12 cellular contexts compared by ENCODE assay signal in genomic region chr5:7250004-7250403, GRCh38.
A peak's percentile ranks its signal among the peaks of the same experiment; 100 is the strongest.
DNase-seq lines count a peak whose midpoint lies in the region; ATAC-seq and TF ChIP-seq lines count a peak whose summit lies in the region.
"Had no signal": no experiment of that assay in that cellular context is flagged by ENCODE, and none has a peak within 500 bp of the region (broad histone marks: within the 10 kb centered on the region; RNA-seq: fewer than 3 reads in every experiment).

No MANE protein-coding gene starts in this region.

- H3K4me1 ChIP-seq in left ventricle myocardium inferior (no peaks in the 10 kb centered on the region), right atrium auricular region (no peaks in the 10 kb centered on the region), neuronal stem cell (ENCODE audit: control insufficient read depth in 2 of 2, insufficient read depth in 1 of 2, low read depth in 1 of 2, low read length in 2 of 2) (peaks cover 8 to 20% of the 10 kb centered on the region in 2 donors), testis (peaks cover 6% of the 10 kb centered on the region), upper lobe of right lung (no peaks in the 10 kb centered on the region)
- H3K4me1 ChIP-seq: BE2C had no signal

- no peak overlapping the region for H2BK12ac ChIP-seq in neuronal stem cell (ENCODE audit: low read length)

- H3K27me3 ChIP-seq in left ventricle myocardium inferior (ENCODE audit: low read depth) (peaks cover 8% of the 10 kb centered on the region), right atrium auricular region (no peaks in the 10 kb centered on the region), WERI-Rb-1 (ENCODE audit: insufficient read depth, low read depth, severe bottlenecking) (no peaks in the 10 kb centered on the region), neuronal stem cell (ENCODE audit: control insufficient read depth in 3 of 3, insufficient read depth in 3 of 3, low read depth in 1 of 3, low read length in 3 of 3) (no peaks in the 10 kb centered on the region), testis (no peaks in the 10 kb centered on the region), upper lobe of right lung (no peaks in the 10 kb centered on the region)
- H3K27me3 ChIP-seq: BE2C had no signal

- H3K27ac ChIP-seq in left ventricle myocardium inferior (replicated peaks) (peak overlapping the region; percentile 9), right atrium auricular region (no peak overlapping the region), WERI-Rb-1 (no peak overlapping the region), neuronal stem cell (replicated peaks; ENCODE audit: low read length) (no peak overlapping the region), testis (no peak overlapping the region), upper lobe of right lung (no peak overlapping the region)

- H3K36me3 ChIP-seq in left ventricle myocardium inferior, result no peaks in the 10 kb centered on the region
- H3K36me3 ChIP-seq in right atrium auricular region, result no peaks in the 10 kb centered on the region
- H3K36me3 ChIP-seq in WERI-Rb-1, result no peaks in the 10 kb centered on the region
- H3K36me3 ChIP-seq in neuronal stem cell (replicated peaks in 1 of 2; ENCODE audit: control insufficient read depth in 2 of 2, insufficient read depth in 2 of 2, low read length in 2 of 2), result no peaks in the 10 kb centered on the region
- no peaks in the 10 kb centered on the region for H3K36me3 ChIP-seq in testis (ENCODE audit: low read depth, missing control alignments)
- no peaks in the 10 kb centered on the region for H3K36me3 ChIP-seq in upper lobe of right lung
- H3K36me3 ChIP-seq: BE2C had no signal

- intact Hi-C loops in left ventricle myocardium inferior (cut with micrococcal nuclease), result no loop called here
- intact Hi-C loops in testis (cut with DNase I; ENCODE audit: low total_unique reads), result no loop called here
- intact Hi-C loops in upper lobe of right lung (cut with DNase I), result no loop called here

- no peak overlapping the region for H3K4me2 ChIP-seq in neuronal stem cell (ENCODE audit: insufficient read depth, low read length, poor library complexity, severe bottlenecking)

- no peak for TF ChIP-seq POLR2A in testis (IDR thresholded peaks at IDR 0.05)

- H3K18ac ChIP-seq in neuronal stem cell (ENCODE audit: low read length), result peak overlapping the region; percentile 41

- WGBS in neuronal stem cell (ENCODE audit: extremely low coverage in 2 of 2, insufficient read length in 2 of 2, insufficient replicate concordance in 1 of 2), 2 donors, result no CpG with 5 or more reads among the region's 2 CpGs
- 70 to 76% methylated on average over 2 of the region's 2 CpGs for WGBS in testis, 2 donors

- H3K4ac ChIP-seq in neuronal stem cell (ENCODE audit: low read length), result no peak overlapping the region

- H3K9me3 ChIP-seq in left ventricle myocardium inferior (replicated peaks) (no peaks in the 10 kb centered on the region), right atrium auricular region (no peaks in the 10 kb centered on the region), WERI-Rb-1 (ENCODE audit: severe bottlenecking) (no peaks in the 10 kb centered on the region), neuronal stem cell (replicated peaks in 1 of 2; ENCODE audit: control insufficient read depth in 2 of 2, insufficient read depth in 1 of 2, low read depth in 1 of 2, low read length in 2 of 2) (peaks cover 2 to 9% of the 10 kb centered on the region in 2 donors), testis (no peaks in the 10 kb centered on the region), upper lobe of right lung (no peaks in the 10 kb centered on the region)
- H3K9me3 ChIP-seq: BE2C had no signal

- no peak overlapping the region for H3K9ac ChIP-seq in neuronal stem cell (ENCODE audit: low read depth, low read length, poor library complexity)

- H2AFZ ChIP-seq in neuronal stem cell (ENCODE audit: low read length), result no peak overlapping the region

- no peaks in the 10 kb centered on the region for H3K79me1 ChIP-seq in neuronal stem cell (ENCODE audit: low read depth, low read length)

- no peak overlapping the region for H2BK15ac ChIP-seq in neuronal stem cell (ENCODE audit: low read length)

- no peak overlapping the region for H2BK5ac ChIP-seq in neuronal stem cell (ENCODE audit: low read length)

- DNase-seq in left ventricle myocardium inferior (no peak), right atrium auricular region (ENCODE audit: low spot score) (no peak), WERI-Rb-1 (peak; percentile 35), neuronal stem cell (ENCODE audit: low spot score) (no peak), testis (peak; percentile 30), upper lobe of right lung (no peak)
- no peak for DNase-seq in stimulated activated naive CD8-positive, alpha-beta T cell treated with anti-CD3 and anti-CD28 coated beads, Interleukin-15, Interleukin-2, amounts not matched to agents 100 U/mL and 50 U/mL, for 24 hours
- no peak for DNase-seq in stimulated activated CD4-positive, alpha-beta T cell treated with anti-CD3 and anti-CD28 coated beads, Interleukin-4, amount 100 ng/mL, for 24 hours
- DNase-seq: BE2C; CD4-positive, CD25-positive, alpha-beta regulatory T cell; DMS 273 treated with DMSO at 0.1 percent for 48 hours had no signal

- no peak overlapping the region for H4K8ac ChIP-seq in neuronal stem cell (ENCODE audit: low read depth, low read length)

- no peak overlapping the region for H4K91ac ChIP-seq in neuronal stem cell (ENCODE audit: low read depth, low read length, poor library complexity)

- no peak for ATAC-seq in stimulated activated naive CD8-positive, alpha-beta T cell treated with anti-CD3 and anti-CD28 coated beads, Interleukin-15, Interleukin-2, amounts not matched to agents 100 U/mL and 50 U/mL, for 24 hours
- ATAC-seq in upper lobe of right lung, result no peak
- ATAC-seq: HCT116 had no signal

- no peak overlapping the region for H2BK120ac ChIP-seq in neuronal stem cell (ENCODE audit: low read depth, low read length)

- H3K23ac ChIP-seq in neuronal stem cell (ENCODE audit: low read depth, low read length, poor library complexity), result no peak overlapping the region

- no peak overlapping the region for H3K4me3 ChIP-seq in left ventricle myocardium inferior
- H3K4me3 ChIP-seq in right atrium auricular region, result no peak overlapping the region
- H3K4me3 ChIP-seq in WERI-Rb-1 (ENCODE audit: low read depth, low read length), result no peak overlapping the region
- H3K4me3 ChIP-seq in neuronal stem cell (ENCODE audit: low read length in 2 of 2), result no peak overlapping the region
- no peak overlapping the region for H3K4me3 ChIP-seq in testis
- H3K4me3 ChIP-seq in upper lobe of right lung, result no peak overlapping the region

- TF ChIP-seq CTCF in left ventricle myocardium inferior (IDR thresholded peaks at IDR 0.05; ENCODE audit: borderline replicate concordance) (no peak), right atrium auricular region (IDR thresholded peaks at IDR 0.05) (no peak), WERI-Rb-1 (IDR thresholded peaks at IDR 0.05; ENCODE audit: low read depth, low read length) (no peak), testis (IDR thresholded peaks at IDR 0.05) (no peak), upper lobe of right lung (IDR thresholded peaks at IDR 0.05) (no peak)

- H3K14ac ChIP-seq in neuronal stem cell (ENCODE audit: low read length), result no peak overlapping the region

- no peak overlapping the region for H2AK5ac ChIP-seq in neuronal stem cell (ENCODE audit: low read depth, low read length)

Comparison
In these comparisons a context has a peak if more than half of its experiments do, and no peak if none do; other contexts are left out.
1. DNase-seq: peak in WERI-Rb-1 (single experiment) and testis (single experiment); none in left ventricle myocardium inferior (single experiment), right atrium auricular region (single experiment), neuronal stem cell (single experiment), stimulated activated naive CD8-positive, alpha-beta T cell treated with anti-CD3 and anti-CD28 coated beads, Interleukin-15, Interleukin-2, amounts not matched to agents 100 U/mL and 50 U/mL, for 24 hours (single experiment), upper lobe of right lung (single experiment) and stimulated activated CD4-positive, alpha-beta T cell treated with anti-CD3 and anti-CD28 coated beads, Interleukin-4, amount 100 ng/mL, for 24 hours (single experiment).